1 cellular context compared by ENCODE assay signal in the genomic region with DNA sequence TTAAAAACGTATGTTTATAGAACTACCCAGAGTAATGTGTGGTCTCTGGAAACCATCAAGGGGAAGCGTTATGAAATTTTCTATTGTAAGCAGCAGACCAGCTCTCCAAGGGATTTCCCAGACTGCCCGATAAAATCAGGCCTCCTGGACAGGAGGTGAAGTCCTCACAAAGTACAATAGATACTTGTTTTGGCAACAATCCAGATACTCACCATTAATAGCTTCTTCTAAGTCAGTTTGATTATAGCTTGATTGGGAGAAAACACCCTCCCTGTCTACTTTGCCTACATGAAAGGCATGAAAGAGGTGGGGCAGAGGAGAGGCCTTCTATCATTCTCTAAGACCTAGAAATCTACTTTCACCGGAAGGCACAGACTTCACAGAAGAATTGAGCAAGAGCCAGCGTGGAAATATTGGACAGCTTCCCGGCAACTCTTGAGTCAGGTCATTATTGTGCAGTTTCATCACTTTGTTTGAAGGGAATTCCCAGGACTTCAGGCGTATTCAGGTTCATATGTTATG.
A peak's percentile ranks its signal among the peaks of the same experiment; 100 is the strongest.
TF ChIP-seq lines count a peak whose summit lies in the region.

No MANE protein-coding gene starts in this region.

TF ChIP-seq in SK-N-SH treated with all-trans-retinoic acid at 6 μM for 48 hours, 23 proteins besides CTCF, POLR2A, EP300 and RAD21 (continued from another document):
- TF ChIP-seq, protein P1, sequence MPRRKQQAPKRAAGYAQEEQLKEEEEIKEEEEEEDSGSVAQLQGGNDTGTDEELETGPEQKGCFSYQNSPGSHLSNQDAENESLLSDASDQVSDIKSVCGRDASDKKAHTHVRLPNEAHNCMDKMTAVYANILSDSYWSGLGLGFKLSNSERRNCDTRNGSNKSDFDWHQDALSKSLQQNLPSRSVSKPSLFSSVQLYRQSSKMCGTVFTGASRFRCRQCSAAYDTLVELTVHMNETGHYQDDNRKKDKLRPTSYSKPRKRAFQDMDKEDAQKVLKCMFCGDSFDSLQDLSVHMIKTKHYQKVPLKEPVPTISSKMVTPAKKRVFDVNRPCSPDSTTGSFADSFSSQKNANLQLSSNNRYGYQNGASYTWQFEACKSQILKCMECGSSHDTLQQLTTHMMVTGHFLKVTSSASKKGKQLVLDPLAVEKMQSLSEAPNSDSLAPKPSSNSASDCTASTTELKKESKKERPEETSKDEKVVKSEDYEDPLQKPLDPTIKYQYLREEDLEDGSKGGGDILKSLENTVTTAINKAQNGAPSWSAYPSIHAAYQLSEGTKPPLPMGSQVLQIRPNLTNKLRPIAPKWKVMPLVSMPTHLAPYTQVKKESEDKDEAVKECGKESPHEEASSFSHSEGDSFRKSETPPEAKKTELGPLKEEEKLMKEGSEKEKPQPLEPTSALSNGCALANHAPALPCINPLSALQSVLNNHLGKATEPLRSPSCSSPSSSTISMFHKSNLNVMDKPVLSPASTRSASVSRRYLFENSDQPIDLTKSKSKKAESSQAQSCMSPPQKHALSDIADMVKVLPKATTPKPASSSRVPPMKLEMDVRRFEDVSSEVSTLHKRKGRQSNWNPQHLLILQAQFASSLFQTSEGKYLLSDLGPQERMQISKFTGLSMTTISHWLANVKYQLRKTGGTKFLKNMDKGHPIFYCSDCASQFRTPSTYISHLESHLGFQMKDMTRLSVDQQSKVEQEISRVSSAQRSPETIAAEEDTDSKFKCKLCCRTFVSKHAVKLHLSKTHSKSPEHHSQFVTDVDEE (CRISPR knock-in tag; IDR thresholded peaks at IDR 0.05): peak; percentile 92
- no peak for TF ChIP-seq OSR1 (CRISPR knock-in tag; IDR thresholded peaks at IDR 0.05)
- TF ChIP-seq ARNTL (CRISPR knock-in tag; IDR thresholded peaks at IDR 0.05; ENCODE audit: borderline replicate concordance, low read depth): no peak
- TF ChIP-seq ZFP3 (CRISPR knock-in tag; IDR thresholded peaks at IDR 0.05): peak; percentile 62; the same call in 1 of the 2 replicates
- TF ChIP-seq CSDC2 (CRISPR knock-in tag; IDR thresholded peaks at IDR 0.05): no peak
- no peak for TF ChIP-seq SNAI2 (CRISPR knock-in tag; IDR thresholded peaks at IDR 0.05)
